Comparison of ENCODE assay signal across 31 cellular contexts in the genomic region with DNA sequence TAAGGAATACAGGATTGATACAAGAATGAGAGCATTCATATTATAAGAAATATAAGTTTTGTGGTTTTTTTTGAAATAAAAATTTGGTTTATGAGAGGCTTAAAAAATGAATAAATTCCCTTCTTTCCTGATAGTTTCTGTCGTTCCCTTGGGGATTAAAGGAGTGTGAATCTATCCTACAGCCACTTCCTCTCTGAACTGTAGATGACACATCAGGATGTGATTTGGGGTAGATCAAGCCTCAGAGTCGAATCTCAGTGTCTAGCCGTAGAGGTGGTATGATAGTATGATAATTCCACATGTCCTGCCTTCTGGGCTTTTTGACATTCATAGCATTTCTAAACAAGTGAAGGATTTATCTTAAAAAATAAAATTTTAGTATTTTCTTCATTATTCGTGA.
DNase-seq lines count a peak whose midpoint lies in the region; ATAC-seq, FAIRE-seq and TF ChIP-seq lines count a peak whose summit lies in the region.
"Had no signal": no experiment of that assay in that cellular context is flagged by ENCODE, and none has a peak within 500 bp of the region (broad histone marks: within the 10 kb centered on the region; RNA-seq: fewer than 3 reads in every experiment).

No MANE protein-coding gene starts in this region.

- no peaks in the 10 kb centered on the region for H3K9me1 ChIP-seq in endothelial cell of umbilical vein (replicated peaks; ENCODE audit: control insufficient read depth, extremely low read depth, insufficient read depth, low read length)

- no peaks in the 10 kb centered on the region for H3K9me2 ChIP-seq in PC-3 (replicated peaks; ENCODE audit: low read length)

- H3K4me3 Mint-ChIP-seq in activated T-helper 2 cell treated with anti-CD3 and anti-CD28 coated beads, Interferon-gamma antibody, Interleukin-2, Interleukin-4, amounts not matched to agents 10 μg/mL and 5 μg/mL and 100 μg/mL, durations not matched to agents 14 hours and 24 hours and 36 hours (ENCODE audit: low read depth), result no peak overlapping the region
- H3K4me3 Mint-ChIP-seq: activated B cell treated with CpG ODN at 0.5 μM for 24 hours; activated naive CD8-positive, alpha-beta T cell; CD4-positive, CD25-positive, alpha-beta regulatory T cell; central memory CD8-positive, alpha-beta T cell; naive thymus-derived CD4-positive, alpha-beta T cell; stimulated activated memory B cell treated with anti-CD40 and anti-IgM and Interleukin-4, amounts not matched to agents 10 μg/mL and 1 μg/mL and 100 μg/mL, for 72 hours had no signal

- H3K9me3 ChIP-seq in PC-3 (ENCODE audit: low read length) (no peaks in the 10 kb centered on the region), endothelial cell of umbilical vein (replicated peaks; ENCODE audit: control insufficient read depth, insufficient read depth, low read length) (no peaks in the 10 kb centered on the region), smooth muscle cell (replicated peaks; ENCODE audit: low read depth) (no peaks in the 10 kb centered on the region), psoas muscle (no peaks in the 10 kb centered on the region)
- H3K9me3 ChIP-seq: ascending aorta, suprapubic skin had no signal

- H2AFZ ChIP-seq in PC-3 (ENCODE audit: low read length), result no peak overlapping the region
- H2AFZ ChIP-seq in endothelial cell of umbilical vein (ENCODE audit: low read depth, low read length), result no peak overlapping the region
- H2AFZ ChIP-seq in smooth muscle cell (ENCODE audit: low read depth), result no peak overlapping the region
- H2AFZ ChIP-seq: hepatocyte had no signal

- H3K27ac ChIP-seq in PC-3 (ENCODE audit: low read length), result no peak overlapping the region
- no peak overlapping the region for H3K27ac ChIP-seq in endothelial cell of umbilical vein (ENCODE audit: insufficient read depth, low read depth, low read length)
- H3K27ac ChIP-seq in smooth muscle cell (ENCODE audit: low read depth), result peak overlapping the region; percentile 27
- no peak overlapping the region for H3K27ac ChIP-seq in psoas muscle
- H3K27ac ChIP-seq: ascending aorta, hepatocyte, suprapubic skin had no signal

- no peak for TF ChIP-seq POLR2A in endothelial cell of umbilical vein (IDR thresholded peaks at IDR 0.05; ENCODE audit: low read depth, low read length)

- WGBS in smooth muscle cell (ENCODE audit: low lambda C conversion rate), result 46% methylated on average over 4 of the region's 4 CpGs
- WGBS in psoas muscle, 3 donors, result 79 to 86% (median 79%) methylated on average over 4 of the region's 4 CpGs

- H3K4me3 ChIP-seq in PC-3 (ENCODE audit: low read length) (no peak overlapping the region), endothelial cell of umbilical vein (replicated peaks in 1 of 3; ENCODE audit: insufficient read depth in 1 of 3, low read depth in 1 of 3, low read length in 3 of 3) (no peak overlapping the region), smooth muscle cell (no peak overlapping the region), psoas muscle (no peak overlapping the region)
- H3K4me3 ChIP-seq: ascending aorta, hepatocyte, suprapubic skin had no signal

- H3K36me3 Mint-ChIP-seq in activated T-helper 2 cell treated with anti-CD3 and anti-CD28 coated beads, Interferon-gamma antibody, Interleukin-2, Interleukin-4, amounts not matched to agents 10 μg/mL and 5 μg/mL and 100 μg/mL, durations not matched to agents 14 hours and 24 hours and 36 hours (ENCODE audit: low read depth), result peaks cover 15% of the 10 kb centered on the region

- H3K79me2 ChIP-seq in PC-3 (ENCODE audit: low read length), result no peaks in the 10 kb centered on the region
- H3K79me2 ChIP-seq in endothelial cell of umbilical vein (ENCODE audit: control insufficient read depth, insufficient read depth, low read length), result no peaks in the 10 kb centered on the region
- peaks cover 71% of the 10 kb centered on the region for H3K79me2 ChIP-seq in smooth muscle cell (ENCODE audit: low read depth)

- intact Hi-C loops in PC-3 (cut with micrococcal nuclease) (no loop called here), endothelial cell of umbilical vein (cut with micrococcal nuclease) (no loop called here), psoas muscle (cut with DNase I) (no loop called here)
- intact Hi-C loops in activated T-helper 2 cell treated with anti-CD3 and anti-CD28 coated beads, Interferon-gamma antibody, Interleukin-2, Interleukin-4, amounts not matched to agents 10 μg/mL and 5 μg/mL and 100 μg/mL, durations not matched to agents 14 hours and 24 hours and 36 hours (cut with micrococcal nuclease), result no loop called here

- dilution Hi-C loops in endothelial cell of umbilical vein (cut with MboI; ENCODE audit: extremely low pct_ligation_motif_present, low sequenced_read_pairs), result no loop called here

- H3K27me3 Mint-ChIP-seq in activated T-helper 2 cell treated with anti-CD3 and anti-CD28 coated beads, Interferon-gamma antibody, Interleukin-2, Interleukin-4, amounts not matched to agents 10 μg/mL and 5 μg/mL and 100 μg/mL, durations not matched to agents 14 hours and 24 hours and 36 hours (ENCODE audit: low read depth), result no peaks in the 10 kb centered on the region
- H3K27me3 Mint-ChIP-seq: activated B cell treated with CpG ODN at 0.5 μM for 24 hours; activated naive CD8-positive, alpha-beta T cell; CD4-positive, CD25-positive, alpha-beta regulatory T cell; central memory CD8-positive, alpha-beta T cell; naive thymus-derived CD4-positive, alpha-beta T cell; stimulated activated memory B cell treated with anti-CD40 and anti-IgM and Interleukin-4, amounts not matched to agents 10 μg/mL and 1 μg/mL and 100 μg/mL, for 72 hours had no signal

- H3F3A ChIP-seq in PC-3 (ENCODE audit: low read length, unreplicated experiment), result no peaks in the 10 kb centered on the region
- H3F3A ChIP-seq in smooth muscle cell (ENCODE audit: low read depth), result peaks cover 3% of the 10 kb centered on the region

- CTCF ChIA-PET in PC-3 (lab: Charles Lee), result no interaction called here
- CTCF ChIA-PET in endothelial cell of umbilical vein (lab: Charles Lee), result interaction anchor here (0.6 to 1.0 kb wide), 2 partner anchors 16 to 105 kb away, joined by 3 read pairs; no protein-coding TSS in a partner anchor

- DNase-seq in EL (peak; percentile 66), PC-3 (peak; percentile 18), endothelial cell of umbilical vein (ENCODE audit: low read depth, low spot score) (no peak), smooth muscle cell (lab: John Stamatoyannopoulos, UW; ENCODE audit: unreplicated experiment) (no peak), psoas muscle (no peak), cerebellar cortex (ENCODE audit: low spot score) (no peak)
- no peak for DNase-seq in activated T-helper 2 cell treated with anti-CD3 and anti-CD28 coated beads, Interferon-gamma antibody, Interleukin-2, Interleukin-4, amounts not matched to agents 10 μg/mL and 5 μg/mL and 100 μg/mL, durations not matched to agents 14 hours and 24 hours and 36 hours (ENCODE audit: low spot score)
- DNase-seq: activated B cell treated with CpG ODN at 0.5 μM for 24 hours; activated CD4-positive, alpha-beta T cell treated with anti-CD3 and anti-CD28 coated beads, Interleukin-2, amount 50 U/mL, for 48 hours; activated CD8-positive, alpha-beta memory T cell treated with anti-CD3 and anti-CD28 coated beads, Interleukin-2, amount 50 U/mL, for 4 hours; CD4-positive, CD25-positive, alpha-beta regulatory T cell; DMS 273 treated with DMSO at 0.1 percent for 48 hours; GDM1; Karpas-422; naive thymus-derived CD4-positive, alpha-beta T cell; NCI-H1092 treated with DMSO at 0.1 percent for 48 hours; NCI-H2029 treated with DMSO at 0.1 percent for 48 hours; NCI-H345; NCI-H774; nucleus accumbens; small intestine; SW 1271 had no signal

- peak; percentile 42; the same call in 1 of the 2 replicates for ATAC-seq in PC-3
- no peak for ATAC-seq in psoas muscle
- ATAC-seq: naive thymus-derived CD4-positive, alpha-beta T cell; stimulated activated memory B cell treated with anti-CD40 and anti-IgM and Interleukin-4, amounts not matched to agents 10 μg/mL and 1 μg/mL and 100 μg/mL, for 72 hours had no signal

- TF ChIP-seq CTCF in PC-3 (conservative IDR thresholded peaks at IDR 0.05; ENCODE audit: low read depth, low read length) (no peak), endothelial cell of umbilical vein (IDR thresholded peaks at IDR 0.05; ENCODE audit: extremely low read depth in 1 of 2, insufficient read depth in 1 of 2, low read depth in 1 of 2, low read length in 2 of 2) (no peak), smooth muscle cell (IDR thresholded peaks at IDR 0.05; ENCODE audit: borderline replicate concordance, insufficient read depth, poor library complexity, severe bottlenecking) (no peak), psoas muscle (IDR thresholded peaks at IDR 0.05) (no peak)

- H3K4me1 ChIP-seq in PC-3 (ENCODE audit: insufficient read depth, low read length) (no peaks in the 10 kb centered on the region), endothelial cell of umbilical vein (ENCODE audit: control insufficient read depth, extremely low read depth, insufficient read depth, low read length) (peaks cover 5% of the 10 kb centered on the region), smooth muscle cell (ENCODE audit: low read depth) (no peaks in the 10 kb centered on the region), psoas muscle (peaks cover 8% of the 10 kb centered on the region)
- H3K4me1 ChIP-seq: suprapubic skin had no signal

- peak; percentile 48 for FAIRE-seq in endothelial cell of umbilical vein (lab: Jason Lieb, UNC)
- FAIRE-seq: frontal cortex, GM18507, H1 had no signal

- H3K4me2 ChIP-seq in PC-3 (ENCODE audit: low read length), result no peak overlapping the region
- no peak overlapping the region for H3K4me2 ChIP-seq in endothelial cell of umbilical vein (ENCODE audit: insufficient read depth, low read length)
- peak overlapping the region; percentile 6 for H3K4me2 ChIP-seq in smooth muscle cell
- H3K4me2 ChIP-seq: hepatocyte had no signal

- peaks cover 14% of the 10 kb centered on the region for H3K9me3 Mint-ChIP-seq in activated T-helper 2 cell treated with anti-CD3 and anti-CD28 coated beads, Interferon-gamma antibody, Interleukin-2, Interleukin-4, amounts not matched to agents 10 μg/mL and 5 μg/mL and 100 μg/mL, durations not matched to agents 14 hours and 24 hours and 36 hours
- H3K9me3 Mint-ChIP-seq: central memory CD8-positive, alpha-beta T cell had no signal

- H3K27me3 ChIP-seq in PC-3 (ENCODE audit: low read length) (no peaks in the 10 kb centered on the region), endothelial cell of umbilical vein (ENCODE audit: control insufficient read depth in 2 of 2, insufficient read depth in 2 of 2, low read length in 2 of 2) (no peaks in the 10 kb centered on the region), smooth muscle cell (ENCODE audit: low read depth) (no peaks in the 10 kb centered on the region), psoas muscle (ENCODE audit: insufficient read depth in 3 of 3, low read length in 2 of 3) (no peaks in the 10 kb centered on the region)
- H3K27me3 ChIP-seq: ascending aorta, hepatocyte, suprapubic skin had no signal

- BruUV-seq in PC-3 (replicated peaks; lab: Mats Ljungman, UMichigan) (no TSS peak), endothelial cell of umbilical vein (replicated peaks; lab: Mats Ljungman, UMichigan) (no TSS peak)

- no peak overlapping the region for H3K9ac ChIP-seq in PC-3 (ENCODE audit: low read length)
- H3K9ac ChIP-seq in endothelial cell of umbilical vein (replicated peaks; ENCODE audit: extremely low read depth, insufficient read depth, low read length), result no peak overlapping the region
- no peak overlapping the region for H3K9ac ChIP-seq in smooth muscle cell (ENCODE audit: low read depth)

- POLR2A ChIA-PET in PC-3 (lab: Charles Lee; ENCODE audit: unreplicated experiment) (no interaction called here), endothelial cell of umbilical vein (lab: Charles Lee) (no interaction called here)

- H3K36me3 ChIP-seq in PC-3 (ENCODE audit: low read depth, low read length) (no peaks in the 10 kb centered on the region; the same call in 1 of the 2 replicates), endothelial cell of umbilical vein (ENCODE audit: control insufficient read depth in 2 of 2, extremely low read depth in 1 of 2, insufficient read depth in 2 of 2, low read length in 2 of 2) (no peaks in the 10 kb centered on the region), smooth muscle cell (ENCODE audit: low read depth) (peaks cover 2% of the 10 kb centered on the region), psoas muscle (ENCODE audit: insufficient read depth in 1 of 2, low read depth in 1 of 2) (no peaks in the 10 kb centered on the region)
- H3K36me3 ChIP-seq: suprapubic skin had no signal

- H4K20me1 ChIP-seq in PC-3 (ENCODE audit: low read length) (no peaks in the 10 kb centered on the region), endothelial cell of umbilical vein (replicated peaks; ENCODE audit: control insufficient read depth, extremely low read depth, insufficient read depth, low read length) (no peaks in the 10 kb centered on the region), smooth muscle cell (ENCODE audit: low read depth) (no peaks in the 10 kb centered on the region)

- H3K4me1 Mint-ChIP-seq in activated T-helper 2 cell treated with anti-CD3 and anti-CD28 coated beads, Interferon-gamma antibody, Interleukin-2, Interleukin-4, amounts not matched to agents 10 μg/mL and 5 μg/mL and 100 μg/mL, durations not matched to agents 14 hours and 24 hours and 36 hours (ENCODE audit: low read depth), result peaks cover 5% of the 10 kb centered on the region

- no peak overlapping the region for H3K27ac Mint-ChIP-seq in activated T-helper 2 cell treated with anti-CD3 and anti-CD28 coated beads, Interferon-gamma antibody, Interleukin-2, Interleukin-4, amounts not matched to agents 10 μg/mL and 5 μg/mL and 100 μg/mL, durations not matched to agents 14 hours and 24 hours and 36 hours
- H3K27ac Mint-ChIP-seq: activated B cell treated with CpG ODN at 0.5 μM for 24 hours; activated naive CD8-positive, alpha-beta T cell; CD4-positive, CD25-positive, alpha-beta regulatory T cell; stimulated activated memory B cell treated with anti-CD40 and anti-IgM and Interleukin-4, amounts not matched to agents 10 μg/mL and 1 μg/mL and 100 μg/mL, for 72 hours had no signal

Comparison
In these comparisons a context has a peak if more than half of its experiments do, and no peak if none do; other contexts are left out.
1. DNase-seq: peak in EL (single experiment) and PC-3 (single experiment); none in endothelial cell of umbilical vein (single experiment), smooth muscle cell (single experiment), psoas muscle (0 of 2), cerebellar cortex (single experiment) and activated T-helper 2 cell treated with anti-CD3 and anti-CD28 coated beads, Interferon-gamma antibody, Interleukin-2, Interleukin-4, amounts not matched to agents 10 μg/mL and 5 μg/mL and 100 μg/mL, durations not matched to agents 14 hours and 24 hours and 36 hours (single experiment).